8 cellular contexts compared by ENCODE assay signal in genomic region chr17:42101513-42102292, GRCh38. TPM values are rescaled to one million over a fixed set of nuclear protein-coding genes. Genes with fewer than 3 reads are reported as not detected.
DNase-seq lines count a peak whose midpoint lies in the region; ATAC-seq and TF ChIP-seq lines count a peak whose summit lies in the region.

No MANE protein-coding gene starts in this region.

- peak overlapping the region in 1 of 5 experiments; percentile 66 for H3K27ac Mint-ChIP-seq in brain

- ATAC-seq in HG03175 (IDR thresholded peaks at IDR 0.05; ENCODE audit: unreplicated experiment) (no peak), HG03025 (IDR thresholded peaks at IDR 0.05; ENCODE audit: low FRiP score, unreplicated experiment) (no peak)

- DNase-seq in Daoy (ENCODE audit: low read depth) (peak; percentile 77), LNCaP clone FGC (ENCODE audit: low read depth) (no peak), UCSD-AML1 (lab: John Stamatoyannopoulos, UW; ENCODE audit: unreplicated experiment) (peak; percentile 79), islet precursor cell (peak; percentile 95)
- peak; percentile 55 to 65 for DNase-seq in stimulated activated CD4-positive, alpha-beta T cell treated with anti-CD3 and anti-CD28 coated beads, Interleukin-15, amount 100 ng/mL, for 48 hours (ENCODE audit: low read depth in 2 of 2)

- no peak overlapping the region for H3K4me3 ChIP-seq in LNCaP clone FGC (ENCODE audit: low read depth, low read length)

- H3K9me3 Mint-ChIP-seq in brain = no peaks in the 10 kb centered on the region

- peak; percentile 48 for TF ChIP-seq CTCF in LNCaP clone FGC (IDR thresholded peaks at IDR 0.05; ENCODE audit: control insufficient read depth, extremely low read depth, insufficient read depth)
- TF ChIP-seq CTCF in brain (conservative IDR thresholded peaks at IDR 0.05) = peak; percentile 82 to 87

- peaks cover 56% of the 10 kb centered on the region for H3K27me3 Mint-ChIP-seq in brain

- peaks cover 20% of the 10 kb centered on the region for H3K4me1 Mint-ChIP-seq in brain

- H3K36me3 Mint-ChIP-seq in brain = no peaks in the 10 kb centered on the region

- no peak overlapping the region for H3K4me3 Mint-ChIP-seq in brain

RNA-seq across cellular contexts. Expression of gene ZNF385C, which starts 3.4 kb away (rescaled TPM):
- total RNA-seq in Daoy (2014; rRNA removed; shearing (Covaris generic)) = 0.34 and 0.63 TPM in 2 replicates
- 0.48 TPM for polyA plus RNA-seq in brain (ENCODE audit: insufficient read depth, low read depth, low replicate concordance)

RNA-seq across cellular contexts. Expression of gene DHX58, which starts 10.8 kb away (rescaled TPM):
- total RNA-seq in Daoy (2014; rRNA removed; shearing (Covaris generic)) = 1.3 and 3.1 TPM in 2 replicates
- polyA plus RNA-seq in brain (ENCODE audit: insufficient read depth, low read depth, low replicate concordance) = 4.2 TPM

RNA-seq across cellular contexts. Expression of gene KAT2A, which starts 19.5 kb away (rescaled TPM):
- 2.9 and 4.9 TPM in 2 replicates for total RNA-seq in Daoy (2014; rRNA removed; shearing (Covaris generic))
- polyA plus RNA-seq in brain (ENCODE audit: insufficient read depth, low read depth, low replicate concordance) = 19.4 TPM

RNA-seq across cellular contexts. Expression of gene HSPB9, which starts 20.9 kb away (rescaled TPM):
- total RNA-seq in Daoy (2014; rRNA removed; shearing (Covaris generic)) = 0.06 TPM in 1 of 2 replicates, not detected in the other
- polyA plus RNA-seq in brain (ENCODE audit: insufficient read depth, low read depth, low replicate concordance) = 0.54 TPM

RNA-seq across cellular contexts. Expression of gene C17orf113, which starts 51.3 kb away (rescaled TPM):
- 0.23 and 0.30 TPM in 2 replicates for total RNA-seq in Daoy (2014; rRNA removed; shearing (Covaris generic))
- 2.9 TPM for polyA plus RNA-seq in brain (ENCODE audit: insufficient read depth, low read depth, low replicate concordance)
